In the genomic region with DNA sequence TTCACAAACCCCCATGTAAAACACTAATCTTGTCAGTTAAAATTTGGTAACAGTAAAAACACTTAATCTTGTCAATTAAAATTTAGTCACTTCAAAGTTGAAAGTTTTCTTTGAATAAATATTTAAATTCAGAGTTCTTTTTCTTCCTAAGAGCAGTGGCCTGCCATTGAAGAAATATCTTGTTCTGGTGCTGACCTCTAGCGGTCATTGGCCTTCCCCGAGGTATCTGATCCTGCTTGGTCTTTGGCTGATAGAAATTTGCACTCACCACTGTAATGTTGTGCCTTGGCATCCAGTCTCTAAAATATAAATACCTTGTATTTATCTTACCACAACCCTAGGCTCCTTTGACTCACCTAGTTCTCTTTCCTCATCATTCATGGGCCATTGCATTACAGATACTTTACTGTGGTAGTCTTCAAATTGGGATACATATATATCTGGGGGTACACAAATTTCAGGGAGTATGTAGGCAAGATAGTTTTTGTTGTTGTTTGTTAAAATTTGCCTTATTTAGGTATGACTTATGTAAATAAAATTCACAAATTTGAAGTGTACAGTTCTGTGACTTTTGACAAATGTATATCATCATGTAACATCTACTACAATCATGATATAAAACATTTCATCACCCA, we compare ENCODE assay signal across 8 cellular contexts. TPM values are rescaled to one million over a fixed set of nuclear protein-coding genes. Genes with fewer than 3 reads are reported as not detected.
A peak's percentile ranks its signal among the peaks of the same experiment; 100 is the strongest.
DNase-seq lines count a peak whose midpoint lies in the region; ATAC-seq and TF ChIP-seq lines count a peak whose summit lies in the region.

No MANE protein-coding gene starts in this region.

- no peak for TF ChIP-seq POLR2A in body of pancreas (IDR thresholded peaks at IDR 0.05)

- no peaks in the 10 kb centered on the region for H3K36me3 ChIP-seq in body of pancreas (replicated peaks in 1 of 2; ENCODE audit: insufficient read depth in 1 of 2, low read depth in 2 of 2)

- H3K27me3 Mint-ChIP-seq in immature natural killer cell (ENCODE audit: low read depth in 3 of 3) = peaks cover 0 to 2% (median 0%) of the 10 kb centered on the region in 3 donors

- H3K9me3 ChIP-seq in body of pancreas = no peaks in the 10 kb centered on the region

- peak; percentile 68 to 87 (median 83) for TF ChIP-seq CTCF in body of pancreas (IDR thresholded peaks at IDR 0.05)

- H3K4me1 Mint-ChIP-seq in immature natural killer cell = no peaks in the 10 kb centered on the region

- no peaks in the 10 kb centered on the region for H3K36me3 Mint-ChIP-seq in immature natural killer cell

- H3K4me3 Mint-ChIP-seq in immature natural killer cell = no peak overlapping the region

- ATAC-seq in HG02610 (IDR thresholded peaks at IDR 0.05; ENCODE audit: unreplicated experiment) (peak; percentile 77), body of pancreas (peak; percentile 85)

- H3K27ac ChIP-seq in body of pancreas = no peak overlapping the region

- no peaks in the 10 kb centered on the region for H3K9me3 Mint-ChIP-seq in immature natural killer cell

- H3K4me1 ChIP-seq in body of pancreas = peaks cover 5% of the 10 kb centered on the region

- H3K27ac Mint-ChIP-seq in immature natural killer cell = no peak overlapping the region

- DNase-seq in GDM1 (lab: John Stamatoyannopoulos, UW) (peak; percentile 44), NCI-H1694 (lab: John Stamatoyannopoulos, UW) (peak; percentile 60), UCSD-AML1 (lab: John Stamatoyannopoulos, UW; ENCODE audit: unreplicated experiment) (peak; percentile 41), body of pancreas (peak; percentile 81 to 89 (median 86)), immature natural killer cell (peak; percentile 23 to 59 (median 48)), mesenteric fat pad (ENCODE audit: low spot score) (no peak)
- DNase-seq in stimulated activated CD4-positive, alpha-beta T cell treated with anti-CD3 and anti-CD28 coated beads, Interleukin-15, amount 100 ng/mL, for 1 hour (ENCODE audit: low read depth in 1 of 2, low spot score in 1 of 2) = peak; percentile 9 to 43

- H3K4me3 ChIP-seq in body of pancreas = no peak overlapping the region

- H3K27me3 ChIP-seq in body of pancreas = no peaks in the 10 kb centered on the region

- WGBS in body of pancreas, 2 donors = 0% methylated on average over 2 of the region's 2 CpGs

- intact Hi-C loops in body of pancreas (cut with DNase I) = loop anchor here (5.0 kb wide), 1 partner anchor 70 kb away; no protein-coding TSS in a partner anchor

RNA-seq across cellular contexts. Expression of gene ART3, which starts 6.7 kb away (rescaled TPM):
- total RNA-seq in body of pancreas = 1 to 10 TPM; 6.5 to 6.9 TPM
- polyA plus RNA-seq in immature natural killer cell = not detected
- total RNA-seq in mesenteric fat pad = not detected

RNA-seq across cellular contexts. Expression of gene CXCL11, which starts 31.9 kb away (rescaled TPM):
- total RNA-seq in body of pancreas (under 1 TPM in 1 of 2 donors, not detected in 1; 0.52 TPM), mesenteric fat pad (not detected)
- not detected for polyA plus RNA-seq in immature natural killer cell

RNA-seq across cellular contexts. Expression of gene CXCL10, which starts 44.5 kb away (rescaled TPM):
- total RNA-seq in body of pancreas = not detected
- polyA plus RNA-seq in immature natural killer cell = not detected
- 0.39 TPM for total RNA-seq in mesenteric fat pad
